ENCODE assay signal across 24 cellular contexts in genomic region chr5:102222772-102223171, GRCh38.
DNase-seq lines count a peak whose midpoint lies in the region; ATAC-seq and TF ChIP-seq lines count a peak whose summit lies in the region.
"Had no signal": no experiment of that assay in that cellular context is flagged by ENCODE, and none has a peak within 500 bp of the region (broad histone marks: within the 10 kb centered on the region; RNA-seq: fewer than 3 reads in every experiment).

No MANE protein-coding gene starts in this region.

- CTCF ChIA-PET in WTC11 (lab: Charles Lee), result interaction anchor here (1.2 kb wide), 1 partner anchor 280 kb away, joined by 5 read pairs; no protein-coding TSS in a partner anchor
- CTCF ChIA-PET in T-cell (lab: Charles Lee), result no interaction called here

- no peak overlapping the region for H3K27ac Mint-ChIP-seq in WTC11
- no peak overlapping the region for H3K27ac Mint-ChIP-seq in T-cell
- H3K27ac Mint-ChIP-seq: activated CD8-positive, alpha-beta memory T cell treated with anti-CD3 and anti-CD28 coated beads, Interleukin-2, amount 10 ng/mL, durations not matched to agents 7 days and 5 days; nephron progenitor cell had no signal

- peaks cover 11% of the 10 kb centered on the region for H3K4me1 Mint-ChIP-seq in WTC11
- H3K4me1 Mint-ChIP-seq in T-cell, result no peaks in the 10 kb centered on the region
- H3K4me1 Mint-ChIP-seq: activated CD8-positive, alpha-beta memory T cell treated with anti-CD3 and anti-CD28 coated beads, Interleukin-2, amount 10 ng/mL, durations not matched to agents 7 days and 5 days; nephron progenitor cell had no signal

- H3K4me3 Mint-ChIP-seq in WTC11 (no peak overlapping the region), T-cell (no peak overlapping the region)
- H3K4me3 Mint-ChIP-seq: activated CD8-positive, alpha-beta memory T cell treated with anti-CD3 and anti-CD28 coated beads, Interleukin-2, amount 10 ng/mL, durations not matched to agents 7 days and 5 days; nephron progenitor cell had no signal

- DNase-seq in NCI-H2081 (lab: John Stamatoyannopoulos, UW) (peak; percentile 0 to 30), NCI-H2081 treated with DMSO at 0.1 percent for 48 hours (lab: John Stamatoyannopoulos, UW) (no peak), NCI-H345 treated with DMSO at 0.1 percent for 48 hours (lab: John Stamatoyannopoulos, UW; ENCODE audit: unreplicated experiment) (peak; percentile 84), WTC11 (ENCODE audit: low spot score) (no peak), T-cell (no peak), NCI-H2196 (lab: John Stamatoyannopoulos, UW; ENCODE audit: unreplicated experiment) (no peak)
- DNase-seq: activated CD4-positive, alpha-beta T cell treated with anti-CD3 and anti-CD28 coated beads, Interleukin-2, amount 50 U/mL, for 4 hours; activated CD8-positive, alpha-beta memory T cell treated with anti-CD3 and anti-CD28 coated beads, Interleukin-2, amount 10 ng/mL, durations not matched to agents 7 days and 5 days; activated gamma-delta T cell treated with Interleukin-2 at 50 U/mL for 16 hours; activated T-cell treated with anti-CD3 and anti-CD28 coated beads, Interleukin-2, amount 50 U/mL, for 48 hours; Calu3; gastrocnemius medialis; NCI-H1436; NCI-H2171; nephron progenitor cell; ovary; SJCRH30; small intestine; stimulated activated naive CD4-positive, alpha-beta T cell treated with Interleukin-2 at 50 U/mL for 16 hours; T-helper 1 cell; upper lobe of right lung had no signal

- H3K36me3 Mint-ChIP-seq in WTC11 (peaks cover 26% of the 10 kb centered on the region), T-cell (no peaks in the 10 kb centered on the region)
- H3K36me3 Mint-ChIP-seq: activated CD8-positive, alpha-beta memory T cell treated with anti-CD3 and anti-CD28 coated beads, Interleukin-2, amount 10 ng/mL, durations not matched to agents 7 days and 5 days had no signal

- H3K9me3 Mint-ChIP-seq in WTC11 (peaks cover 28% of the 10 kb centered on the region), T-cell (no peaks in the 10 kb centered on the region)

- POLR2A ChIA-PET in WTC11 (lab: Charles Lee), result no interaction called here
- POLR2A ChIA-PET in T-cell (lab: Charles Lee), result no interaction called here

- no peak for TF ChIP-seq CTCF in WTC11 (IDR thresholded peaks at IDR 0.05)

- peaks cover 46% of the 10 kb centered on the region for H3K27me3 Mint-ChIP-seq in WTC11 (ENCODE audit: low read depth)
- H3K27me3 Mint-ChIP-seq in T-cell, result peaks cover 2 to 8% of the 10 kb centered on the region in 2 donors

- ATAC-seq in WTC11, result no peak
- no peak for ATAC-seq in HG03139 (IDR thresholded peaks at IDR 0.05; ENCODE audit: unreplicated experiment)
- ATAC-seq in HG03378 (IDR thresholded peaks at IDR 0.05; ENCODE audit: unreplicated experiment), result no peak
- no peak for ATAC-seq in T-cell (replicated peaks in 1 of 4)
- ATAC-seq: activated CD4-positive, CD25-positive, alpha-beta regulatory T cell treated with anti-CD3 and anti-CD28 coated beads, Interleukin-2, amount 50 U/mL, for 24 hours; activated CD8-positive, alpha-beta memory T cell treated with anti-CD3 and anti-CD28 coated beads, Interleukin-2, amount 10 ng/mL, durations not matched to agents 7 days and 5 days; gastrocnemius medialis; upper lobe of right lung had no signal

TF ChIP-seq in WTC11, 78 proteins besides CTCF, POLR2A, EP300 and RAD21:
- TF ChIP-seq CDX4 (CRISPR knock-in tag; IDR thresholded peaks at IDR 0.05; ENCODE audit: borderline replicate concordance) (no peak), NR3C1 (CRISPR knock-in tag; conservative IDR thresholded peaks at IDR 0.05; ENCODE audit: low read depth) (no peak), JUN (CRISPR knock-in tag; IDR thresholded peaks at IDR 0.05) (no peak), GABPB1 (CRISPR knock-in tag; IDR thresholded peaks at IDR 0.05) (peak; percentile 51)
- TF ChIP-seq, protein P1, sequence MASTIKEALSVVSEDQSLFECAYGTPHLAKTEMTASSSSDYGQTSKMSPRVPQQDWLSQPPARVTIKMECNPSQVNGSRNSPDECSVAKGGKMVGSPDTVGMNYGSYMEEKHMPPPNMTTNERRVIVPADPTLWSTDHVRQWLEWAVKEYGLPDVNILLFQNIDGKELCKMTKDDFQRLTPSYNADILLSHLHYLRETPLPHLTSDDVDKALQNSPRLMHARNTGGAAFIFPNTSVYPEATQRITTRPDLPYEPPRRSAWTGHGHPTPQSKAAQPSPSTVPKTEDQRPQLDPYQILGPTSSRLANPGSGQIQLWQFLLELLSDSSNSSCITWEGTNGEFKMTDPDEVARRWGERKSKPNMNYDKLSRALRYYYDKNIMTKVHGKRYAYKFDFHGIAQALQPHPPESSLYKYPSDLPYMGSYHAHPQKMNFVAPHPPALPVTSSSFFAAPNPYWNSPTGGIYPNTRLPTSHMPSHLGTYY (CRISPR knock-in tag; IDR thresholded peaks at IDR 0.05), result no peak
- TF ChIP-seq, protein P2, sequence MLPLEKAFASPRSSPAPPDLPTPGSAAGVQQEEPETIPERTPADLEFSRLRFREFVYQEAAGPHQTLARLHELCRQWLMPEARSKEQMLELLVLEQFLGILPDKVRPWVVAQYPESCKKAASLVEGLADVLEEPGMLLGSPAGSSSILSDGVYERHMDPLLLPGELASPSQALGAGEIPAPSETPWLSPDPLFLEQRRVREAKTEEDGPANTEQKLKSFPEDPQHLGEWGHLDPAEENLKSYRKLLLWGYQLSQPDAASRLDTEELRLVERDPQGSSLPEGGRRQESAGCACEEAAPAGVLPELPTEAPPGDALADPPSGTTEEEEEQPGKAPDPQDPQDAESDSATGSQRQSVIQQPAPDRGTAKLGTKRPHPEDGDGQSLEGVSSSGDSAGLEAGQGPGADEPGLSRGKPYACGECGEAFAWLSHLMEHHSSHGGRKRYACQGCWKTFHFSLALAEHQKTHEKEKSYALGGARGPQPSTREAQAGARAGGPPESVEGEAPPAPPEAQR (CRISPR knock-in tag; IDR thresholded peaks at IDR 0.05), result no peak

Comparison
In these comparisons a context has a peak if more than half of its experiments do, and no peak if none do; other contexts are left out.
1. DNase-seq: peak in NCI-H2081 (2 of 2) and NCI-H345 treated with DMSO at 0.1 percent for 48 hours (single experiment); none in NCI-H2081 treated with DMSO at 0.1 percent for 48 hours (single experiment), WTC11 (single experiment), T-cell (0 of 34) and NCI-H2196 (single experiment).